ENCODE assay signal across 9 cellular contexts in genomic region chr19:39540333-39540673, GRCh38. TPM values are rescaled to one million over a fixed set of nuclear protein-coding genes. Genes with fewer than 3 reads are reported as not detected.
A peak's percentile ranks its signal among the peaks of the same experiment; 100 is the strongest.
DNase-seq lines count a peak whose midpoint lies in the region; FAIRE-seq and TF ChIP-seq lines count a peak whose summit lies in the region.
"Had no signal": no experiment of that assay in that cellular context is flagged by ENCODE, and none has a peak within 500 bp of the region (broad histone marks: within the 10 kb centered on the region; RNA-seq: fewer than 3 reads in every experiment).

No MANE protein-coding gene starts in this region.

- no peak for TF ChIP-seq EP300 in sigmoid colon (IDR thresholded peaks at IDR 0.05)

- 3 to 13% methylated on average over 10 of the region's 10 CpGs for WGBS in sigmoid colon, 2 donors

- TF ChIP-seq POLR2A in GM12892 (IDR thresholded peaks at IDR 0.05; ENCODE audit: low read depth, low read length) (no peak), sigmoid colon (IDR thresholded peaks at IDR 0.05) (no peak)

- H3K4me1 ChIP-seq in SJCRH30 (peaks cover 12% of the 10 kb centered on the region), sigmoid colon (peaks cover 0 to 30% (median 24%) of the 10 kb centered on the region in 4 donors)

- intact Hi-C loops in sigmoid colon (cut with DNase I) = no loop called here

- TF ChIP-seq CTCF in epithelial cell of proximal tubule (conservative IDR thresholded peaks at IDR 0.05; ENCODE audit: low read depth, low read length) (no peak), sigmoid colon (IDR thresholded peaks at IDR 0.05) (no peak)

- H3K9me3 ChIP-seq in SJCRH30 (replicated peaks) = no peaks in the 10 kb centered on the region
- no peaks in the 10 kb centered on the region for H3K9me3 ChIP-seq in sigmoid colon

- H3K27me3 ChIP-seq in SJCRH30 = no peaks in the 10 kb centered on the region
- no peaks in the 10 kb centered on the region for H3K27me3 ChIP-seq in sigmoid colon

- no peak overlapping the region for H3K27ac ChIP-seq in SJCRH30
- peak overlapping the region; percentile 96 to 99 (median 98) for H3K27ac ChIP-seq in sigmoid colon

- DNase-seq in GM12892 (ENCODE audit: insufficient read length) (no peak), SJCRH30 (no peak), epithelial cell of proximal tubule (ENCODE audit: low read depth) (no peak), sigmoid colon (no peak), hippocampal formation (lab: John Stamatoyannopoulos, UW) (no peak), HUDEP-2 (lab: John Stamatoyannopoulos, UW; ENCODE audit: unreplicated experiment in 76 of 76) (no peak), NCI-H1930 (lab: John Stamatoyannopoulos, UW) (no peak), AG08396 (ENCODE audit: low spot score) (no peak)

- FAIRE-seq in GM12892 (lab: Jason Lieb, UNC) = peak; percentile 33

- H3K4me3 ChIP-seq in SJCRH30 = peak overlapping the region; percentile 85
- H3K4me3 ChIP-seq in epithelial cell of proximal tubule (ENCODE audit: low read depth, low read length) = peak overlapping the region; percentile 78
- peak overlapping the region in 3 of 4 donors; percentile 77 to 91 (median 81) for H3K4me3 ChIP-seq in sigmoid colon

- no peaks in the 10 kb centered on the region; the same call in 1 of the 2 replicates for H3K36me3 ChIP-seq in SJCRH30
- H3K36me3 ChIP-seq in sigmoid colon = no peaks in the 10 kb centered on the region

RNA-seq across cellular contexts. Expression of gene EID2, which starts 0.3 kb away (rescaled TPM):
- polyA plus RNA-seq in GM12892 (2012; ENCODE audit: missing spikeins) = 6.4 TPM
- total RNA-seq in SJCRH30 (2014; rRNA removed; shearing (Covaris generic)) = 30.4 and 35.8 TPM in 2 replicates
- total RNA-seq in epithelial cell of proximal tubule (12.3 and 20.8 TPM in 2 replicates), sigmoid colon (10 to 100 TPM in 3 of 4 donors, 1 to 10 TPM in 1; 9.7 to 16.4 (median 13.2) TPM)
- 10 to 100 TPM in 1 of 3 donors, 1 to 10 TPM in 2; 7.6 to 10.7 (median 8.4) TPM for polyA plus RNA-seq in sigmoid colon

RNA-seq across cellular contexts. Expression of gene EID2B, which starts 7.7 kb away (rescaled TPM):
- polyA plus RNA-seq in GM12892 (2012; ENCODE audit: missing spikeins) = 6.8 TPM
- 6.3 and 9.1 TPM in 2 replicates for total RNA-seq in SJCRH30 (2014; rRNA removed; shearing (Covaris generic))
- total RNA-seq in epithelial cell of proximal tubule = 1.8 and 2.0 TPM in 2 replicates
- 1 to 10 TPM; 3.9 to 7.7 (median 5.3) TPM for total RNA-seq in sigmoid colon
- polyA plus RNA-seq in sigmoid colon = 1 to 10 TPM in 2 of 3 donors, under 1 TPM in 1; 0.46 to 2.0 (median 1.8) TPM

RNA-seq across cellular contexts. Expression of gene SELENOV, which starts 25.4 kb away (rescaled TPM):
- polyA plus RNA-seq in GM12892 (2012; ENCODE audit: missing spikeins) = not detected
- 0.15 and 0.32 TPM in 2 replicates for total RNA-seq in SJCRH30 (2014; rRNA removed; shearing (Covaris generic))
- total RNA-seq in epithelial cell of proximal tubule (0.17 TPM in 1 of 2 replicates, not detected in the other), sigmoid colon (not detected)
- not detected for polyA plus RNA-seq in sigmoid colon
- total RNA-seq: subcutaneous adipose tissue had no signal

RNA-seq across cellular contexts. Expression of gene DLL3, which starts 41.6 kb away (rescaled TPM):
- polyA plus RNA-seq in GM12892 (2012; ENCODE audit: missing spikeins) = 0.38 TPM
- 3.7 and 3.8 TPM in 2 replicates for total RNA-seq in SJCRH30 (2014; rRNA removed; shearing (Covaris generic))
- total RNA-seq in epithelial cell of proximal tubule = 2.9 and 4.1 TPM in 2 replicates
- under 1 TPM in 1 of 4 donors, not detected in 3; 0.36 TPM for total RNA-seq in sigmoid colon
- under 1 TPM in 1 of 3 donors, not detected in 2; 0.17 TPM for polyA plus RNA-seq in sigmoid colon
- total RNA-seq: subcutaneous adipose tissue had no signal

RNA-seq across cellular contexts. Expression of gene TIMM50, which starts 59.7 kb away (rescaled TPM):
- 72.3 TPM for polyA plus RNA-seq in GM12892 (2012; ENCODE audit: missing spikeins)
- total RNA-seq in SJCRH30 (2014; rRNA removed; shearing (Covaris generic)) = 184 and 192 TPM in 2 replicates
- total RNA-seq in epithelial cell of proximal tubule = 98.1 and 146 TPM in 2 replicates
- 10 to 100 TPM; 42.1 to 54.4 (median 46.8) TPM for total RNA-seq in sigmoid colon
- 10 to 100 TPM; 26.4 to 54.9 (median 37.9) TPM for polyA plus RNA-seq in sigmoid colon
